9 cellular contexts compared by ENCODE assay signal in genomic region chr10:8088504-8088903, GRCh38. TPM values are rescaled to one million over a fixed set of nuclear protein-coding genes. Genes with fewer than 3 reads are reported as not detected.
A peak's percentile ranks its signal among the peaks of the same experiment; 100 is the strongest.
DNase-seq lines count a peak whose midpoint lies in the region; ATAC-seq lines count a peak whose summit lies in the region.
"Had no signal": no experiment of that assay in that cellular context is flagged by ENCODE, and none has a peak within 500 bp of the region (broad histone marks: within the 10 kb centered on the region; RNA-seq: fewer than 3 reads in every experiment).

No MANE protein-coding gene starts in this region.

- H3K4me1 Mint-ChIP-seq in CD4-positive, CD25-positive, alpha-beta regulatory T cell = peaks cover 18 to 44% (median 31%) of the 10 kb centered on the region in 4 donors
- peaks cover 36% of the 10 kb centered on the region for H3K4me1 Mint-ChIP-seq in activated CD4-positive, alpha-beta memory T cell treated with anti-CD3 and anti-CD28 coated beads, Interleukin-2, amount 10 ng/mL, durations not matched to agents 7 days and 5 days

- H3K9me3 Mint-ChIP-seq in CD4-positive, CD25-positive, alpha-beta regulatory T cell = peaks cover 0 to 1% (median 0%) of the 10 kb centered on the region in 7 donors
- H3K9me3 Mint-ChIP-seq in activated CD4-positive, alpha-beta memory T cell treated with anti-CD3 and anti-CD28 coated beads, Interleukin-2, amount 10 ng/mL, durations not matched to agents 7 days and 5 days = no peaks in the 10 kb centered on the region

- H3K23ac ChIP-seq in neuronal stem cell (ENCODE audit: low read depth, low read length, poor library complexity) = no peak overlapping the region

- no peak overlapping the region for H4K8ac ChIP-seq in neuronal stem cell (ENCODE audit: low read depth, low read length)

- no peak overlapping the region for H4K91ac ChIP-seq in neuronal stem cell (ENCODE audit: low read depth, low read length, poor library complexity)

- no peaks in the 10 kb centered on the region for H3K9me3 ChIP-seq in CD4-positive, CD25-positive, alpha-beta regulatory T cell (ENCODE audit: control insufficient read depth in 2 of 2, low read length in 2 of 2)
- H3K9me3 ChIP-seq in neuronal stem cell (replicated peaks in 1 of 2; ENCODE audit: control insufficient read depth in 2 of 2, insufficient read depth in 1 of 2, low read depth in 1 of 2, low read length in 2 of 2) = no peaks in the 10 kb centered on the region

- no peak overlapping the region for H3K9ac ChIP-seq in neuronal stem cell (ENCODE audit: low read depth, low read length, poor library complexity)

- H3K27me3 Mint-ChIP-seq in CD4-positive, CD25-positive, alpha-beta regulatory T cell = no peaks in the 10 kb centered on the region
- no peaks in the 10 kb centered on the region for H3K27me3 Mint-ChIP-seq in activated CD4-positive, alpha-beta memory T cell treated with anti-CD3 and anti-CD28 coated beads, Interleukin-2, amount 10 ng/mL, durations not matched to agents 7 days and 5 days

- no peak overlapping the region for H3K4ac ChIP-seq in neuronal stem cell (ENCODE audit: low read length)

- POLR2A ChIA-PET in activated CD4-positive, alpha-beta memory T cell treated with anti-CD3 and anti-CD28 coated beads, Interleukin-2, amount 10 ng/mL, durations not matched to agents 7 days and 5 days (lab: Charles Lee) = interaction anchor here (1.0 to 1.5 kb wide), 3 partner anchors 13 to 32 kb away, joined by 3 to 6 read pairs (median 3); no protein-coding TSS in a partner anchor

- peak overlapping the region in 2 of 4 donors; percentile 56 to 58 for H3K4me3 Mint-ChIP-seq in CD4-positive, CD25-positive, alpha-beta regulatory T cell
- no peak overlapping the region for H3K4me3 Mint-ChIP-seq in activated CD4-positive, alpha-beta memory T cell treated with anti-CD3 and anti-CD28 coated beads, Interleukin-2, amount 10 ng/mL, durations not matched to agents 7 days and 5 days
- H3K4me3 Mint-ChIP-seq: CD14-positive monocyte had no signal

- peak; percentile 93 for ATAC-seq in CD4-positive, CD25-positive, alpha-beta regulatory T cell (ENCODE audit: low read depth in 2 of 2)
- ATAC-seq in GM19025 (IDR thresholded peaks at IDR 0.05; ENCODE audit: low read depth, unreplicated experiment) = peak; percentile 58
- ATAC-seq in HG03097 (IDR thresholded peaks at IDR 0.05; ENCODE audit: low FRiP score, unreplicated experiment) = peak; percentile 76

- H3K27me3 ChIP-seq in CD4-positive, CD25-positive, alpha-beta regulatory T cell (ENCODE audit: control insufficient read depth, insufficient read depth, low read length) = no peaks in the 10 kb centered on the region
- peaks cover 0 to 12% (median 0%) of the 10 kb centered on the region in 3 experiments for H3K27me3 ChIP-seq in neuronal stem cell (ENCODE audit: control insufficient read depth in 3 of 3, insufficient read depth in 3 of 3, low read depth in 1 of 3, low read length in 3 of 3)

- H3K4me2 ChIP-seq in neuronal stem cell (ENCODE audit: insufficient read depth, low read length, poor library complexity, severe bottlenecking) = no peak overlapping the region

- peak overlapping the region; percentile 51 for H3K4me3 ChIP-seq in CD4-positive, CD25-positive, alpha-beta regulatory T cell (ENCODE audit: low read depth, low read length)
- no peak overlapping the region for H3K4me3 ChIP-seq in neuronal stem cell (ENCODE audit: low read length in 2 of 2)

- WGBS in neuronal stem cell (ENCODE audit: extremely low coverage in 2 of 2, insufficient read length in 2 of 2, insufficient replicate concordance in 1 of 2), 2 donors = no CpG with 5 or more reads among the region's 6 CpGs

- no peak overlapping the region for H2AFZ ChIP-seq in neuronal stem cell (ENCODE audit: low read length)

- H3K4me1 ChIP-seq in CD4-positive, CD25-positive, alpha-beta regulatory T cell (ENCODE audit: control insufficient read depth, insufficient read depth, low read length, poor library complexity, severe bottlenecking) = peaks cover 24% of the 10 kb centered on the region
- H3K4me1 ChIP-seq in neuronal stem cell (ENCODE audit: control insufficient read depth in 2 of 2, insufficient read depth in 1 of 2, low read depth in 1 of 2, low read length in 2 of 2) = no peaks in the 10 kb centered on the region

- no peaks in the 10 kb centered on the region for H3K79me1 ChIP-seq in neuronal stem cell (ENCODE audit: low read depth, low read length)

- H2BK15ac ChIP-seq in neuronal stem cell (ENCODE audit: low read length) = no peak overlapping the region

- peak overlapping the region; percentile 56 for H3K27ac ChIP-seq in CD4-positive, CD25-positive, alpha-beta regulatory T cell (ENCODE audit: insufficient read depth, low read length, poor library complexity, severe bottlenecking)
- no peak overlapping the region for H3K27ac ChIP-seq in neuronal stem cell (replicated peaks; ENCODE audit: low read length)

- CTCF ChIA-PET in activated CD4-positive, alpha-beta memory T cell treated with anti-CD3 and anti-CD28 coated beads, Interleukin-2, amount 10 ng/mL, durations not matched to agents 7 days and 5 days (lab: Charles Lee) = no interaction called here

- H3K36me3 ChIP-seq in CD4-positive, CD25-positive, alpha-beta regulatory T cell (ENCODE audit: control insufficient read depth, insufficient read depth, low read length) = peaks cover 3% of the 10 kb centered on the region
- H3K36me3 ChIP-seq in neuronal stem cell (replicated peaks in 1 of 2; ENCODE audit: control insufficient read depth in 2 of 2, insufficient read depth in 2 of 2, low read length in 2 of 2) = no peaks in the 10 kb centered on the region

- no peak overlapping the region for H3K14ac ChIP-seq in neuronal stem cell (ENCODE audit: low read length)

- no peak overlapping the region for H3K18ac ChIP-seq in neuronal stem cell (ENCODE audit: low read length)

- H3K27ac Mint-ChIP-seq in CD4-positive, CD25-positive, alpha-beta regulatory T cell = peak overlapping the region; percentile 7 to 73 (median 46)
- H3K27ac Mint-ChIP-seq in activated CD4-positive, alpha-beta memory T cell treated with anti-CD3 and anti-CD28 coated beads, Interleukin-2, amount 10 ng/mL, durations not matched to agents 7 days and 5 days = peak overlapping the region; percentile 78
- H3K27ac Mint-ChIP-seq: CD14-positive monocyte had no signal

- H2AK5ac ChIP-seq in neuronal stem cell (ENCODE audit: low read depth, low read length) = no peak overlapping the region

- no peak overlapping the region for H2BK5ac ChIP-seq in neuronal stem cell (ENCODE audit: low read length)

- H3K36me3 Mint-ChIP-seq in CD4-positive, CD25-positive, alpha-beta regulatory T cell = peaks cover 10% of the 10 kb centered on the region
- peaks cover 20% of the 10 kb centered on the region for H3K36me3 Mint-ChIP-seq in activated CD4-positive, alpha-beta memory T cell treated with anti-CD3 and anti-CD28 coated beads, Interleukin-2, amount 10 ng/mL, durations not matched to agents 7 days and 5 days (ENCODE audit: low read depth)
- H3K36me3 Mint-ChIP-seq: CD14-positive monocyte had no signal

- no peak overlapping the region for H2BK12ac ChIP-seq in neuronal stem cell (ENCODE audit: low read length)

- no peak overlapping the region for H2BK120ac ChIP-seq in neuronal stem cell (ENCODE audit: low read depth, low read length)

- DNase-seq in CD4-positive, CD25-positive, alpha-beta regulatory T cell = peak; percentile 13 to 94 (median 73)
- peak; percentile 70 for DNase-seq in activated CD4-positive, alpha-beta memory T cell treated with anti-CD3 and anti-CD28 coated beads, Interleukin-2, amount 10 ng/mL, durations not matched to agents 7 days and 5 days
- DNase-seq in 8988T = no peak
- DNase-seq in neuronal stem cell (ENCODE audit: low spot score) = no peak
- DNase-seq in NCI-H510A treated with DMSO at 0.1 percent for 48 hours (lab: John Stamatoyannopoulos, UW) = no peak
- no peak for DNase-seq in NCI-H446 treated with DMSO at 0.1 percent for 48 hours (lab: John Stamatoyannopoulos, UW)

RNA-seq across cellular contexts. Expression of gene GATA3, which starts 34.0 kb away (rescaled TPM):
- 182 TPM for total RNA-seq in CD4-positive, CD25-positive, alpha-beta regulatory T cell
- 10 to 100 TPM; 32.9 to 49.7 (median 42.5) TPM for polyA plus RNA-seq in CD4-positive, CD25-positive, alpha-beta regulatory T cell
- 100 to 1,000 TPM; 112 TPM for total RNA-seq in activated CD4-positive, alpha-beta memory T cell treated with anti-CD3 and anti-CD28 coated beads, Interleukin-2, amount 10 ng/mL, durations not matched to agents 7 days and 5 days
- 0.33 TPM for polyA plus RNA-seq in neuronal stem cell (2013, experiment 1 of 2)
- polyA plus RNA-seq in neuronal stem cell (2013, experiment 2 of 2) = 0.40 TPM

Comparison
In these comparisons a context has a peak if more than half of its experiments do, and no peak if none do; other contexts are left out.
1. DNase-seq: peak in CD4-positive, CD25-positive, alpha-beta regulatory T cell (3 of 3) and activated CD4-positive, alpha-beta memory T cell treated with anti-CD3 and anti-CD28 coated beads, Interleukin-2, amount 10 ng/mL, durations not matched to agents 7 days and 5 days (single experiment); none in 8988T (single experiment), neuronal stem cell (single experiment), NCI-H510A treated with DMSO at 0.1 percent for 48 hours (single experiment) and NCI-H446 treated with DMSO at 0.1 percent for 48 hours (single experiment).
2. Peak in every context shown above with its lines, with median percentiles within 50 percentile points of each other: ATAC-seq.